1 cellular context compared by ENCODE assay signal in genomic region chr1:169570172-169570574, GRCh38.
TF ChIP-seq lines count a peak whose summit lies in the region.

No MANE protein-coding gene starts in this region.

TF ChIP-seq in A549, 52 proteins besides CTCF, POLR2A, EP300 and RAD21 (continued from another document):
- TF ChIP-seq USF2 (IDR thresholded peaks at IDR 0.05), result no peak
